In the genomic region with DNA sequence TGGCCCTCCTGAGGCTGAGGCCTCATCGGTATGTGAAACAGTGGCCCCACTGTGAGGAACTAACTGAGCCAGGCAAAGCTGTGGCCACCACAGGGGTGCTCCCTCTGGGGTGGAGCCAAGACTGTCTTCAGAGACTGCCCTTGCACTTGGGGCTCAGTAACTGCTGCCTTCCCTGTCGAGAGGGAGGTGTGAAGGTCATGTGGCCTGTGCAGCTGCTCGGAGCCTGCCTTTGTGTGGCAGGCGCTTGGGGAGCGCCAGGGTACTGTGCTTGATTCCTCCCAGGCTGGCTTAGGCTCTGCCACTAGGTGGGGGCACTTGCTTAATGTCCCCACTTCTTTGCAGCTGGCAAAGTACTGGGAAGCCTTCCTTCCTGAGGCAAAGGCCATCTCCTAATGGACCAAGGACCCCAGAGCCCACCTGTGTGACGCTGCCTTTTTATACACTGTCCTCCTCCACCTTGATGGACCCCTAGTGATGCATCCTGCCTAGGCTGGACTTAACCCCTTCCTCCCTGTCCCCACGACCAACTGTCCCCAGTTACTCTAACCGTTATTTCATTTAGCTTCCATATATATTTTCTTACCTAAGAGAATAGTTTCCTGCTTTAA, we compare ENCODE assay signal across 12 cellular contexts. TPM values are rescaled to one million over a fixed set of nuclear protein-coding genes. Genes with fewer than 3 reads are reported as not detected.
A peak's percentile ranks its signal among the peaks of the same experiment; 100 is the strongest.
DNase-seq lines count a peak whose midpoint lies in the region; ATAC-seq, FAIRE-seq and TF ChIP-seq lines count a peak whose summit lies in the region.
"Had no signal": no experiment of that assay in that cellular context is flagged by ENCODE, and none has a peak within 500 bp of the region (broad histone marks: within the 10 kb centered on the region; RNA-seq: fewer than 3 reads in every experiment).

No MANE protein-coding gene starts in this region.

- no TSS peak for BruUV-seq in HepG2 (replicated peaks; lab: Mats Ljungman, UMichigan)

- DNase-seq in Right ventricle myocardium inferior (ENCODE audit: missing footprints), result no peak
- DNase-seq in cardiac septum (ENCODE audit: low spot score), result no peak
- no peak for DNase-seq in brain microvascular endothelial cell
- no peak for DNase-seq in HepG2 (ENCODE audit: low spot score)
- no peak for DNase-seq in aorta
- DNase-seq in tibial nerve (ENCODE audit: low spot score in 2 of 2), result no peak
- no peak for DNase-seq in OCI-M1 (lab: John Stamatoyannopoulos, UW)
- DNase-seq: activated naive CD4-positive, alpha-beta T cell treated with Interleukin-2 at 50 U/mL for 16 hours; effector CD4-positive, alpha-beta T cell; NCI-H510A had no signal

- H3K27me3 ChIP-seq in brain microvascular endothelial cell (replicated peaks), result no peaks in the 10 kb centered on the region
- no peaks in the 10 kb centered on the region for H3K27me3 ChIP-seq in HepG2 (ENCODE audit: control insufficient read depth in 1 of 2, insufficient read depth in 2 of 2, low read length in 2 of 2)
- H3K27me3 ChIP-seq in aorta (ENCODE audit: control insufficient read depth in 1 of 2, insufficient read depth in 2 of 2, low read length in 1 of 2), result no peaks in the 10 kb centered on the region
- H3K27me3 ChIP-seq in tibial nerve, result no peaks in the 10 kb centered on the region

- no peak overlapping the region for H2AFZ ChIP-seq in HepG2 (ENCODE audit: low read length)

- no peaks in the 10 kb centered on the region for H3K79me2 ChIP-seq in HepG2 (ENCODE audit: insufficient read depth, low read length)

- H3K9ac ChIP-seq in HepG2 (ENCODE audit: insufficient read depth, low read depth, low read length), result no peak overlapping the region

- H3K4me3 ChIP-seq in brain microvascular endothelial cell (ENCODE audit: low read depth, low read length) (no peak overlapping the region), HepG2 (replicated peaks in 1 of 3; ENCODE audit: insufficient read depth in 1 of 3, low read depth in 2 of 3, low read length in 3 of 3) (no peak overlapping the region), aorta (ENCODE audit: low read length in 2 of 2) (no peak overlapping the region), tibial nerve (no peak overlapping the region)

- intact Hi-C loops in Right ventricle myocardium inferior (cut with DNase I), result no loop called here
- intact Hi-C loops in cardiac septum (cut with DNase I), result no loop called here
- intact Hi-C loops in HepG2 (cut with micrococcal nuclease; ENCODE audit: unreplicated experiment), result no loop called here
- intact Hi-C loops in aorta (cut with DNase I), result no loop called here

- TF ChIP-seq RAD21 in HepG2 (CRISPR knock-in tag; IDR thresholded peaks at IDR 0.05), result no peak

- ATAC-seq in Right ventricle myocardium inferior, result peak; percentile 46
- peak; percentile 65 for ATAC-seq in HepG2
- ATAC-seq in aorta (ENCODE audit: low FRiP score), result peak; percentile 21
- ATAC-seq in HG03095 (IDR thresholded peaks at IDR 0.05; ENCODE audit: unreplicated experiment), result no peak

- TF ChIP-seq EP300 in HepG2 (IDR thresholded peaks at IDR 0.05; ENCODE audit: low read depth in 2 of 2, low read length in 2 of 2) (no peak), HepG2 (CRISPR knock-in tag; IDR thresholded peaks at IDR 0.05; ENCODE audit: borderline replicate concordance) (no peak), tibial nerve (IDR thresholded peaks at IDR 0.05) (no peak)

- H3K4me2 ChIP-seq in HepG2 (ENCODE audit: low read depth, low read length), result no peak overlapping the region

- no peaks in the 10 kb centered on the region for H3K9me3 ChIP-seq in HepG2 (ENCODE audit: low read length)
- no peaks in the 10 kb centered on the region for H3K9me3 ChIP-seq in aorta (ENCODE audit: control insufficient read depth, low read length)
- H3K9me3 ChIP-seq in tibial nerve, result no peaks in the 10 kb centered on the region

- 95% methylated on average over 3 of the region's 8 CpGs for WGBS in HepG2 (ENCODE audit: low lambda C conversion rate)
- 69 to 76% methylated on average over 8 of the region's 8 CpGs for WGBS in aorta, 2 donors
- WGBS in tibial nerve, 2 donors, result 66 to 70% methylated on average over 7 to 8 of the region's 8 CpGs

- POLR2A ChIA-PET in HepG2 (lab: Yijun Ruan, JAX), result no interaction called here

- H3K36me3 ChIP-seq in brain microvascular endothelial cell (replicated peaks), result peaks cover 64% of the 10 kb centered on the region
- H3K36me3 ChIP-seq in HepG2 (replicated peaks in 1 of 2; ENCODE audit: control insufficient read depth in 1 of 2, insufficient read depth in 2 of 2, low read length in 2 of 2), result peaks cover 32 to 62% of the 10 kb centered on the region in 2 experiments
- peaks cover 3 to 16% of the 10 kb centered on the region in 2 donors for H3K36me3 ChIP-seq in aorta (ENCODE audit: control insufficient read depth in 1 of 2, insufficient read depth in 2 of 2, low read length in 1 of 2)
- H3K36me3 ChIP-seq in tibial nerve, result peaks cover 14 to 79% (median 30%) of the 10 kb centered on the region in 3 donors

- no peak for FAIRE-seq in HepG2 (lab: Jason Lieb, UNC)
- FAIRE-seq: G401.6 had no signal

- H3K4me1 ChIP-seq in HepG2 (ENCODE audit: insufficient read depth, low read length) (peaks cover 13% of the 10 kb centered on the region), aorta (ENCODE audit: control insufficient read depth in 1 of 2, insufficient read depth in 2 of 2, low read length in 2 of 2) (no peaks in the 10 kb centered on the region), tibial nerve (peaks cover 0 to 28% (median 0%) of the 10 kb centered on the region in 4 donors)

- TF ChIP-seq CTCF in brain microvascular endothelial cell (IDR thresholded peaks at IDR 0.05; ENCODE audit: low read depth, low read length, missing control alignments) (peak; percentile 8), HepG2 (CRISPR knock-in tag; IDR thresholded peaks at IDR 0.05) (peak; percentile 43), tibial nerve (IDR thresholded peaks at IDR 0.05) (no peak)

- H3K27ac ChIP-seq in brain microvascular endothelial cell, result no peak overlapping the region
- no peak overlapping the region for H3K27ac ChIP-seq in HepG2 (ENCODE audit: extremely low read length, insufficient read depth, low read length)
- no peak overlapping the region for H3K27ac ChIP-seq in aorta (ENCODE audit: low read depth in 1 of 2, low read length in 2 of 2)
- H3K27ac ChIP-seq in tibial nerve, result no peak overlapping the region

- CTCF ChIA-PET in HepG2 (lab: Yijun Ruan, JAX; ENCODE audit: low intra/inter-chr PET ratio, low total read pairs), result no interaction called here

- no peak for TF ChIP-seq POLR2A in HepG2 (IDR thresholded peaks at IDR 0.05; ENCODE audit: insufficient read depth in 1 of 2, low read depth in 2 of 2, low read length in 2 of 2)
- no peak for TF ChIP-seq POLR2A in tibial nerve (IDR thresholded peaks at IDR 0.05)

- in situ Hi-C loops in brain microvascular endothelial cell (cut with HindIII; ENCODE audit: low pct_ligation_motif_present, low sequenced_read_pairs), result no loop called here
- in situ Hi-C loops in HepG2 (cut with HindIII; ENCODE audit: extremely low pct_ligation_motif_present, low pct_unique_long_range_greater_than_20kb), result no loop called here

- H4K20me1 ChIP-seq in HepG2 (ENCODE audit: insufficient read depth, low read length), result no peaks in the 10 kb centered on the region

RNA-seq across cellular contexts. Expression of a gene that starts 14.2 kb away (rescaled TPM):
- 7.4 TPM for total RNA-seq in Right ventricle myocardium inferior
- total RNA-seq in cardiac septum, result 1.5 TPM
- total RNA-seq in HepG2 (2016; rRNA removed; fragmentation: Illumina TruSeq; extraction: Trizol), result 3.1 and 5.5 TPM in 2 replicates
- total RNA-seq in HepG2 (2016; cell fraction: cytosol; rRNA removed; fragmentation: Illumina TruSeq; extraction: Trizol; ENCODE audit: low read depth), result 1.2 TPM in 2 replicates
- total RNA-seq in HepG2 (2016; cell fraction: insoluble cytoplasmic fraction; rRNA removed; fragmentation: Illumina TruSeq; extraction: Trizol), result 3.8 and 4.8 TPM in 2 replicates
- total RNA-seq in HepG2 (2016; cell fraction: membrane; rRNA removed; fragmentation: Illumina TruSeq; extraction: Trizol), result 1.7 and 2.0 TPM in 2 replicates
- total RNA-seq in HepG2 (2016; cell fraction: nucleus; rRNA removed; fragmentation: Illumina TruSeq; extraction: Trizol), result 5.3 and 5.7 TPM in 2 replicates
- 2.3 and 2.4 TPM in 2 replicates for polyA plus RNA-seq in HepG2 (2011; rRNA removed)
- polyA plus RNA-seq in HepG2 (2011; cell fraction: cytosol; rRNA removed), result 1.00 and 1.3 TPM in 2 replicates
- 10.3 and 12.4 TPM in 2 replicates for polyA plus RNA-seq in HepG2 (2011; cell fraction: nucleus; rRNA removed)
- polyA plus RNA-seq in HepG2 (2012), result 2.3 and 2.6 TPM in 2 replicates
- polyA plus RNA-seq in HepG2 (2016; cell fraction: cytosol; fragmentation: Illumina TruSeq; extraction: Trizol; ENCODE audit: low read depth), result 1.4 TPM in 2 replicates
- 3.3 and 4.2 TPM in 2 replicates for polyA plus RNA-seq in HepG2 (2016; cell fraction: insoluble cytoplasmic fraction; fragmentation: Illumina TruSeq; extraction: Trizol; ENCODE audit: low read depth)
- polyA plus RNA-seq in HepG2 (2016; cell fraction: membrane; fragmentation: Illumina TruSeq; extraction: Trizol; ENCODE audit: low read depth), result 1.9 and 2.2 TPM in 2 replicates
- polyA plus RNA-seq in HepG2 (2016; cell fraction: nucleus; fragmentation: Illumina TruSeq; extraction: Trizol; ENCODE audit: insufficient read depth, low read depth), result 11.9 and 12.0 TPM in 2 replicates
- 0.68 and 5.4 TPM in 2 replicates for polyA minus RNA-seq in HepG2 (2011; rRNA and poly(A)+ RNA removed; ENCODE audit: low replicate concordance)
- polyA minus RNA-seq in HepG2 (2011; cell fraction: cytosol; rRNA and poly(A)+ RNA removed), result 0.40 and 1.1 TPM in 2 replicates
- polyA minus RNA-seq in HepG2 (2011; cell fraction: nucleus; rRNA and poly(A)+ RNA removed), result 7.0 TPM in 2 replicates
- total RNA-seq in aorta, result under 1 TPM; 0.36 to 0.39 TPM
- under 1 TPM; 0.38 to 0.90 TPM for polyA plus RNA-seq in aorta
- 10 to 100 TPM in 3 of 4 donors, 1 to 10 TPM in 1; 1.2 to 45.9 (median 28.7) TPM for total RNA-seq in tibial nerve

RNA-seq across cellular contexts. Expression of a gene that starts 25.5 kb away (rescaled TPM):
- 127 TPM for total RNA-seq in Right ventricle myocardium inferior
- 121 TPM for total RNA-seq in cardiac septum
- 476 and 882 TPM in 2 replicates for total RNA-seq in HepG2 (2016; rRNA removed; fragmentation: Illumina TruSeq; extraction: Trizol)
- 310 and 329 TPM in 2 replicates for total RNA-seq in HepG2 (2016; cell fraction: cytosol; rRNA removed; fragmentation: Illumina TruSeq; extraction: Trizol; ENCODE audit: low read depth)
- total RNA-seq in HepG2 (2016; cell fraction: insoluble cytoplasmic fraction; rRNA removed; fragmentation: Illumina TruSeq; extraction: Trizol), result 469 and 893 TPM in 2 replicates
- 263 and 284 TPM in 2 replicates for total RNA-seq in HepG2 (2016; cell fraction: membrane; rRNA removed; fragmentation: Illumina TruSeq; extraction: Trizol)
- 653 and 716 TPM in 2 replicates for total RNA-seq in HepG2 (2016; cell fraction: nucleus; rRNA removed; fragmentation: Illumina TruSeq; extraction: Trizol)
- polyA plus RNA-seq in HepG2 (2011; rRNA removed), result 720 and 780 TPM in 2 replicates
- 860 and 980 TPM in 2 replicates for polyA plus RNA-seq in HepG2 (2011; cell fraction: cytosol; rRNA removed)
- 242 and 249 TPM in 2 replicates for polyA plus RNA-seq in HepG2 (2011; cell fraction: nucleus; rRNA removed)
- polyA plus RNA-seq in HepG2 (2012), result 536 and 675 TPM in 2 replicates
- 356 and 376 TPM in 2 replicates for polyA plus RNA-seq in HepG2 (2016; cell fraction: cytosol; fragmentation: Illumina TruSeq; extraction: Trizol; ENCODE audit: low read depth)
- 548 and 588 TPM in 2 replicates for polyA plus RNA-seq in HepG2 (2016; cell fraction: insoluble cytoplasmic fraction; fragmentation: Illumina TruSeq; extraction: Trizol; ENCODE audit: low read depth)
- 269 and 288 TPM in 2 replicates for polyA plus RNA-seq in HepG2 (2016; cell fraction: membrane; fragmentation: Illumina TruSeq; extraction: Trizol; ENCODE audit: low read depth)
- 1,346 and 1,446 TPM in 2 replicates for polyA plus RNA-seq in HepG2 (2016; cell fraction: nucleus; fragmentation: Illumina TruSeq; extraction: Trizol; ENCODE audit: insufficient read depth, low read depth)
- 378 and 425 TPM in 2 replicates for polyA minus RNA-seq in HepG2 (2011; rRNA and poly(A)+ RNA removed; ENCODE audit: low replicate concordance)
- polyA minus RNA-seq in HepG2 (2011; cell fraction: cytosol; rRNA and poly(A)+ RNA removed), result 221 and 246 TPM in 2 replicates
- polyA minus RNA-seq in HepG2 (2011; cell fraction: nucleus; rRNA and poly(A)+ RNA removed), result 88.7 and 104 TPM in 2 replicates
- 100 to 1,000 TPM; 362 to 395 TPM for total RNA-seq in aorta
- 100 to 1,000 TPM; 293 to 699 TPM for polyA plus RNA-seq in aorta
- 100 to 1,000 TPM; 168 to 290 (median 214) TPM for total RNA-seq in tibial nerve

RNA-seq across cellular contexts. Expression of a gene that starts 41.5 kb away (rescaled TPM):
- total RNA-seq in Right ventricle myocardium inferior (90.7 TPM), cardiac septum (111 TPM), HepG2 (2016; rRNA removed; fragmentation: Illumina TruSeq; extraction: Trizol) (29.3 and 58.2 TPM in 2 replicates), aorta (100 to 1,000 TPM; 122 to 153 TPM), tibial nerve (100 to 1,000 TPM; 102 to 128 (median 108) TPM)
- total RNA-seq in HepG2 (2016; cell fraction: cytosol; rRNA removed; fragmentation: Illumina TruSeq; extraction: Trizol; ENCODE audit: low read depth), result 12.4 and 14.5 TPM in 2 replicates
- total RNA-seq in HepG2 (2016; cell fraction: insoluble cytoplasmic fraction; rRNA removed; fragmentation: Illumina TruSeq; extraction: Trizol), result 28.7 and 54.5 TPM in 2 replicates
- 20.0 and 22.0 TPM in 2 replicates for total RNA-seq in HepG2 (2016; cell fraction: membrane; rRNA removed; fragmentation: Illumina TruSeq; extraction: Trizol)
- total RNA-seq in HepG2 (2016; cell fraction: nucleus; rRNA removed; fragmentation: Illumina TruSeq; extraction: Trizol), result 37.1 and 41.6 TPM in 2 replicates
- polyA plus RNA-seq in HepG2 (2011; rRNA removed) (60.1 and 63.5 TPM in 2 replicates), aorta (10 to 100 TPM; 54.6 to 57.7 TPM)
- 48.1 and 49.3 TPM in 2 replicates for polyA plus RNA-seq in HepG2 (2011; cell fraction: cytosol; rRNA removed)
- 116 and 118 TPM in 2 replicates for polyA plus RNA-seq in HepG2 (2011; cell fraction: nucleus; rRNA removed)
- polyA plus RNA-seq in HepG2 (2012), result 46.7 and 52.1 TPM in 2 replicates
- polyA plus RNA-seq in HepG2 (2016; cell fraction: cytosol; fragmentation: Illumina TruSeq; extraction: Trizol; ENCODE audit: low read depth), result 14.2 and 16.4 TPM in 2 replicates
- polyA plus RNA-seq in HepG2 (2016; cell fraction: insoluble cytoplasmic fraction; fragmentation: Illumina TruSeq; extraction: Trizol; ENCODE audit: low read depth), result 117 and 119 TPM in 2 replicates
- polyA plus RNA-seq in HepG2 (2016; cell fraction: membrane; fragmentation: Illumina TruSeq; extraction: Trizol; ENCODE audit: low read depth), result 22.7 and 27.4 TPM in 2 replicates
- 118 and 124 TPM in 2 replicates for polyA plus RNA-seq in HepG2 (2016; cell fraction: nucleus; fragmentation: Illumina TruSeq; extraction: Trizol; ENCODE audit: insufficient read depth, low read depth)
- 89.7 and 117 TPM in 2 replicates for polyA minus RNA-seq in HepG2 (2011; rRNA and poly(A)+ RNA removed; ENCODE audit: low replicate concordance)
- 36.7 and 43.3 TPM in 2 replicates for polyA minus RNA-seq in HepG2 (2011; cell fraction: cytosol; rRNA and poly(A)+ RNA removed)
- 56.4 and 70.6 TPM in 2 replicates for polyA minus RNA-seq in HepG2 (2011; cell fraction: nucleus; rRNA and poly(A)+ RNA removed)

RNA-seq across cellular contexts. Expression of a gene that starts 43.7 kb away (rescaled TPM):
- total RNA-seq in Right ventricle myocardium inferior (66.7 TPM), cardiac septum (46.9 TPM), HepG2 (2016; rRNA removed; fragmentation: Illumina TruSeq; extraction: Trizol) (100 and 114 TPM in 2 replicates), aorta (10 to 100 TPM; 23.2 to 27.4 TPM), tibial nerve (10 to 100 TPM; 22.9 to 46.9 (median 32.7) TPM)
- total RNA-seq in HepG2 (2016; cell fraction: cytosol; rRNA removed; fragmentation: Illumina TruSeq; extraction: Trizol; ENCODE audit: low read depth), result 117 and 120 TPM in 2 replicates
- total RNA-seq in HepG2 (2016; cell fraction: insoluble cytoplasmic fraction; rRNA removed; fragmentation: Illumina TruSeq; extraction: Trizol), result 104 and 128 TPM in 2 replicates
- 188 and 189 TPM in 2 replicates for total RNA-seq in HepG2 (2016; cell fraction: membrane; rRNA removed; fragmentation: Illumina TruSeq; extraction: Trizol)
- total RNA-seq in HepG2 (2016; cell fraction: nucleus; rRNA removed; fragmentation: Illumina TruSeq; extraction: Trizol), result 45.9 and 47.2 TPM in 2 replicates
- polyA plus RNA-seq in HepG2 (2011; rRNA removed) (60.7 and 83.0 TPM in 2 replicates), aorta (10 to 100 TPM; 24.1 to 81.9 TPM)
- polyA plus RNA-seq in HepG2 (2011; cell fraction: cytosol; rRNA removed), result 47.8 and 57.9 TPM in 2 replicates
- polyA plus RNA-seq in HepG2 (2011; cell fraction: nucleus; rRNA removed), result 10.1 and 17.2 TPM in 2 replicates
- 66.7 and 86.2 TPM in 2 replicates for polyA plus RNA-seq in HepG2 (2012)
- 136 and 156 TPM in 2 replicates for polyA plus RNA-seq in HepG2 (2016; cell fraction: cytosol; fragmentation: Illumina TruSeq; extraction: Trizol; ENCODE audit: low read depth)
- 144 and 157 TPM in 2 replicates for polyA plus RNA-seq in HepG2 (2016; cell fraction: insoluble cytoplasmic fraction; fragmentation: Illumina TruSeq; extraction: Trizol; ENCODE audit: low read depth)
- 185 and 196 TPM in 2 replicates for polyA plus RNA-seq in HepG2 (2016; cell fraction: membrane; fragmentation: Illumina TruSeq; extraction: Trizol; ENCODE audit: low read depth)
- polyA plus RNA-seq in HepG2 (2016; cell fraction: nucleus; fragmentation: Illumina TruSeq; extraction: Trizol; ENCODE audit: insufficient read depth, low read depth), result 78.4 and 88.1 TPM in 2 replicates
- 5.8 and 12.6 TPM in 2 replicates for polyA minus RNA-seq in HepG2 (2011; rRNA and poly(A)+ RNA removed; ENCODE audit: low replicate concordance)
- 13.1 and 13.5 TPM in 2 replicates for polyA minus RNA-seq in HepG2 (2011; cell fraction: cytosol; rRNA and poly(A)+ RNA removed)
- 11.3 and 13.7 TPM in 2 replicates for polyA minus RNA-seq in HepG2 (2011; cell fraction: nucleus; rRNA and poly(A)+ RNA removed)

Comparison
In these comparisons a context has a peak if more than half of its experiments do, and no peak if none do; other contexts are left out.
1. CTCF ChIP-seq: peak in brain microvascular endothelial cell (single experiment) and HepG2 (single experiment); none in tibial nerve (0 of 5).